In genomic region chr2:148927010-148927409, GRCh38 we compare ENCODE assay signal across 8 cellular contexts. TPM values are rescaled to one million over a fixed set of nuclear protein-coding genes. Genes with fewer than 3 reads are reported as not detected.
DNase-seq lines count a peak whose midpoint lies in the region; ATAC-seq and TF ChIP-seq lines count a peak whose summit lies in the region.

No MANE protein-coding gene starts in this region.

- H3K4me1 Mint-ChIP-seq in activated CD4-positive, alpha-beta memory T cell treated with anti-CD3 and anti-CD28 coated beads for 36 hours (ENCODE audit: low read depth), result peaks cover 18% of the 10 kb centered on the region

- no peak for TF ChIP-seq CTCF in upper lobe of left lung (IDR thresholded peaks at IDR 0.05)

- no peaks in the 10 kb centered on the region for H3K9me3 Mint-ChIP-seq in activated CD4-positive, alpha-beta memory T cell treated with anti-CD3 and anti-CD28 coated beads for 36 hours

- peak overlapping the region; percentile 77 for H3K4me3 Mint-ChIP-seq in activated CD4-positive, alpha-beta memory T cell treated with anti-CD3 and anti-CD28 coated beads for 36 hours

- H3K4me1 ChIP-seq in upper lobe of left lung, result peaks cover 0 to 11% (median 2%) of the 10 kb centered on the region in 4 donors

- no peak for TF ChIP-seq POLR2A in upper lobe of left lung (IDR thresholded peaks at IDR 0.05)

- peak; percentile 41 for ATAC-seq in HG03378 (IDR thresholded peaks at IDR 0.05; ENCODE audit: unreplicated experiment)
- peak; percentile 69 to 78 for ATAC-seq in upper lobe of left lung (ENCODE audit: low FRiP score in 2 of 2)

- no peak for TF ChIP-seq EP300 in upper lobe of left lung (IDR thresholded peaks at IDR 0.05)

- H3K27ac ChIP-seq in upper lobe of left lung, result no peak overlapping the region

- peak overlapping the region in 3 of 4 donors; percentile 17 to 31 (median 31) for H3K4me3 ChIP-seq in upper lobe of left lung

- no peaks in the 10 kb centered on the region for H3K9me3 ChIP-seq in upper lobe of left lung

- H3K36me3 Mint-ChIP-seq in activated CD4-positive, alpha-beta memory T cell treated with anti-CD3 and anti-CD28 coated beads for 36 hours, result peaks cover 9% of the 10 kb centered on the region

- H3K27me3 ChIP-seq in upper lobe of left lung, result no peaks in the 10 kb centered on the region

- POLR2A ChIA-PET in activated CD4-positive, alpha-beta memory T cell treated with anti-CD3 and anti-CD28 coated beads for 36 hours (lab: Charles Lee), result interaction anchor here (1.4 kb wide), 1 partner anchor 283 kb away, joined by 3 read pairs; the partner anchor contains the start of gene EPC2

- no peaks in the 10 kb centered on the region for H3K36me3 ChIP-seq in upper lobe of left lung

- H3K27me3 Mint-ChIP-seq in activated CD4-positive, alpha-beta memory T cell treated with anti-CD3 and anti-CD28 coated beads for 36 hours, result no peaks in the 10 kb centered on the region

- H3K27ac Mint-ChIP-seq in activated CD4-positive, alpha-beta memory T cell treated with anti-CD3 and anti-CD28 coated beads for 36 hours, result peak overlapping the region; percentile 61

- DNase-seq in activated T-cell treated with anti-CD3 and anti-CD28 coated beads for 1 hour (ENCODE audit: low read depth) (peak; percentile 2), activated T-cell treated with anti-CD3 and anti-CD28 coated beads for 4 hours (no peak), inferior parietal cortex (ENCODE audit: extremely low spot score) (peak; percentile 9), upper lobe of left lung (peak in 1 of 2 donors; percentile 48), kidney glomerular epithelial cell (lab: John Stamatoyannopoulos, UW) (no peak), globus pallidus (ENCODE audit: low spot score) (no peak)
- peak; percentile 58 for DNase-seq in activated CD4-positive, alpha-beta memory T cell treated with anti-CD3 and anti-CD28 coated beads for 36 hours

- CTCF ChIA-PET in activated CD4-positive, alpha-beta memory T cell treated with anti-CD3 and anti-CD28 coated beads for 36 hours (lab: Charles Lee), result interaction anchor here (0.6 to 2.1 kb wide), 12 partner anchors 9 to 269 kb away, joined by 3 to 6 read pairs (median 4); no protein-coding TSS in a partner anchor

- intact Hi-C loops in activated CD4-positive, alpha-beta memory T cell treated with anti-CD3 and anti-CD28 coated beads for 36 hours (cut with micrococcal nuclease), result loop anchor here (2.0 to 5.0 kb wide), 2 partner anchors 38 to 60 kb away; no protein-coding TSS in a partner anchor

- WGBS in upper lobe of left lung, 2 donors, result 37 to 50% methylated on average over 12 of the region's 12 CpGs

RNA-seq across cellular contexts. Expression of gene KIF5C, which starts 52.0 kb away (rescaled TPM):
- 10 to 100 TPM; 25.2 to 30.8 TPM for total RNA-seq in activated CD4-positive, alpha-beta memory T cell treated with anti-CD3 and anti-CD28 coated beads for 36 hours
- 1 to 10 TPM in 3 of 6 donors, under 1 TPM in 3; 0.44 to 1.6 (median 0.85) TPM for total RNA-seq in upper lobe of left lung

Comparison
In these comparisons a context has a peak if more than half of its experiments do, and no peak if none do; other contexts are left out.
1. DNase-seq: peak in activated T-cell treated with anti-CD3 and anti-CD28 coated beads for 1 hour (single experiment), activated CD4-positive, alpha-beta memory T cell treated with anti-CD3 and anti-CD28 coated beads for 36 hours (single experiment) and inferior parietal cortex (single experiment); none in activated T-cell treated with anti-CD3 and anti-CD28 coated beads for 4 hours (single experiment), kidney glomerular epithelial cell (single experiment) and globus pallidus (single experiment).
2. RNA of gene KIF5C, which starts 52.0 kb away (total RNA-seq): 25.2 to 30.8 TPM in activated CD4-positive, alpha-beta memory T cell treated with anti-CD3 and anti-CD28 coated beads for 36 hours; 0.44 to 1.6 TPM in upper lobe of left lung; every median in the first group is over 10 times any median in the second.